8 cellular contexts compared by ENCODE assay signal in genomic region chr11:119206512-119207299, GRCh38. TPM values are rescaled to one million over a fixed set of nuclear protein-coding genes. Genes with fewer than 3 reads are reported as not detected.
A peak's percentile ranks its signal among the peaks of the same experiment; 100 is the strongest.
DNase-seq lines count a peak whose midpoint lies in the region; FAIRE-seq and TF ChIP-seq lines count a peak whose summit lies in the region.

No MANE protein-coding gene starts in this region.

- H3K36me3 Mint-ChIP-seq in activated T-helper 1 cell treated with anti-CD3 and anti-CD28 coated beads, Interleukin-12 subunit alpha, Interleukin-12 subunit beta, Interleukin-2, Interleukin-4 antibody, amounts not matched to agents 30 ng/mL and 10 ng/mL and 1 ng/mL, durations not matched to agents 14 hours and 24 hours and 36 hours (ENCODE audit: low read depth) = no peaks in the 10 kb centered on the region
- no peaks in the 10 kb centered on the region for H3K36me3 Mint-ChIP-seq in neural crest cell (ENCODE audit: low read depth)

- intact Hi-C loops in activated T-helper 1 cell treated with anti-CD3 and anti-CD28 coated beads, Interleukin-12 subunit alpha, Interleukin-12 subunit beta, Interleukin-2, Interleukin-4 antibody, amounts not matched to agents 30 ng/mL and 10 ng/mL and 1 ng/mL, durations not matched to agents 14 hours and 24 hours and 36 hours (cut with micrococcal nuclease) = loop anchor here (1.0 to 5.0 kb wide), 8 partner anchors 16 to 209 kb away; partner anchors contain the start of genes CENATAC, NLRX1, RNF26 and RPS25
- intact Hi-C loops in stomach (cut with DNase I; ENCODE audit: low total_unique reads) = no loop called here

- TF ChIP-seq CTCF in fibroblast of the aortic adventitia (IDR thresholded peaks at IDR 0.05; ENCODE audit: insufficient read depth, low read length) (no peak), neural crest cell (conservative IDR thresholded peaks at IDR 0.05) (no peak), stomach (IDR thresholded peaks at IDR 0.05) (no peak)

- H3K4me3 ChIP-seq in fibroblast of the aortic adventitia (ENCODE audit: low read depth, low read length) = peak overlapping the region; percentile 95
- H3K4me3 ChIP-seq in stomach = peak overlapping the region; percentile 84 to 96 (median 92)

- H3K27ac ChIP-seq in stomach = peak overlapping the region; percentile 94 to 99 (median 97)

- H3K27ac Mint-ChIP-seq in activated T-helper 1 cell treated with anti-CD3 and anti-CD28 coated beads, Interleukin-12 subunit alpha, Interleukin-12 subunit beta, Interleukin-2, Interleukin-4 antibody, amounts not matched to agents 30 ng/mL and 10 ng/mL and 1 ng/mL, durations not matched to agents 14 hours and 24 hours and 36 hours = peak overlapping the region; percentile 97
- H3K27ac Mint-ChIP-seq in neural crest cell (ENCODE audit: unreplicated experiment) = peak overlapping the region; percentile 94

- 0 to 2% (median 1%) methylated on average over 28 to 40 of the region's 40 CpGs for WGBS in stomach, 5 donors

- H3K9me3 Mint-ChIP-seq in activated T-helper 1 cell treated with anti-CD3 and anti-CD28 coated beads, Interleukin-12 subunit alpha, Interleukin-12 subunit beta, Interleukin-2, Interleukin-4 antibody, amounts not matched to agents 30 ng/mL and 10 ng/mL and 1 ng/mL, durations not matched to agents 14 hours and 24 hours and 36 hours = no peaks in the 10 kb centered on the region
- H3K9me3 Mint-ChIP-seq in neural crest cell = no peaks in the 10 kb centered on the region

- H3K27me3 Mint-ChIP-seq in activated T-helper 1 cell treated with anti-CD3 and anti-CD28 coated beads, Interleukin-12 subunit alpha, Interleukin-12 subunit beta, Interleukin-2, Interleukin-4 antibody, amounts not matched to agents 30 ng/mL and 10 ng/mL and 1 ng/mL, durations not matched to agents 14 hours and 24 hours and 36 hours (ENCODE audit: insufficient read depth) = no peaks in the 10 kb centered on the region
- H3K27me3 Mint-ChIP-seq in neural crest cell (ENCODE audit: low read depth) = no peaks in the 10 kb centered on the region

- no peak for TF ChIP-seq EP300 in stomach (IDR thresholded peaks at IDR 0.05)

- FAIRE-seq in H54 (lab: Jason Lieb, UNC) = peak; percentile 43

- H3K9me3 ChIP-seq in stomach = no peaks in the 10 kb centered on the region

- H3K4me3 Mint-ChIP-seq in activated T-helper 1 cell treated with anti-CD3 and anti-CD28 coated beads, Interleukin-12 subunit alpha, Interleukin-12 subunit beta, Interleukin-2, Interleukin-4 antibody, amounts not matched to agents 30 ng/mL and 10 ng/mL and 1 ng/mL, durations not matched to agents 14 hours and 24 hours and 36 hours = peak overlapping the region; percentile 98
- peak overlapping the region; percentile 99 for H3K4me3 Mint-ChIP-seq in neural crest cell

- no peaks in the 10 kb centered on the region for H3K36me3 ChIP-seq in stomach

- peaks cover 18 to 57% (median 40%) of the 10 kb centered on the region in 4 donors for H3K4me1 ChIP-seq in stomach

- TF ChIP-seq POLR2A in H54 (IDR thresholded peaks at IDR 0.05; ENCODE audit: low read depth, low read length) = no peak
- TF ChIP-seq POLR2A in stomach (IDR thresholded peaks at IDR 0.05) = no peak

- peaks cover 28% of the 10 kb centered on the region for H3K4me1 Mint-ChIP-seq in activated T-helper 1 cell treated with anti-CD3 and anti-CD28 coated beads, Interleukin-12 subunit alpha, Interleukin-12 subunit beta, Interleukin-2, Interleukin-4 antibody, amounts not matched to agents 30 ng/mL and 10 ng/mL and 1 ng/mL, durations not matched to agents 14 hours and 24 hours and 36 hours (ENCODE audit: low read depth)
- peaks cover 37% of the 10 kb centered on the region for H3K4me1 Mint-ChIP-seq in neural crest cell

- peak; percentile 41 for DNase-seq in EL
- peak; percentile 28 for DNase-seq in H54 (ENCODE audit: insufficient read length, low spot score)
- DNase-seq in NCI-H1105 (lab: John Stamatoyannopoulos, UW) = peak; percentile 50
- DNase-seq in activated T-helper 1 cell treated with anti-CD3 and anti-CD28 coated beads, Interleukin-12 subunit alpha, Interleukin-12 subunit beta, Interleukin-2, Interleukin-4 antibody, amounts not matched to agents 30 ng/mL and 10 ng/mL and 1 ng/mL, durations not matched to agents 14 hours and 24 hours and 36 hours (ENCODE audit: low spot score) = peak; percentile 41
- DNase-seq in fibroblast of the aortic adventitia (ENCODE audit: low read depth) = no peak
- peak; percentile 52 for DNase-seq in neural crest cell (ENCODE audit: low read depth, low spot score)
- DNase-seq in stomach = no peak
- no peak for DNase-seq in AG08395 (ENCODE audit: low spot score)

- no peaks in the 10 kb centered on the region for H3K27me3 ChIP-seq in stomach

RNA-seq across cellular contexts. Expression of gene CBL, which starts 0.6 kb away (rescaled TPM):
- 38.1 and 39.9 TPM in 2 replicates for total RNA-seq in activated T-helper 1 cell treated with anti-CD3 and anti-CD28 coated beads, Interleukin-12 subunit alpha, Interleukin-12 subunit beta, Interleukin-2, Interleukin-4 antibody, amounts not matched to agents 30 ng/mL and 10 ng/mL and 1 ng/mL, durations not matched to agents 14 hours and 24 hours and 36 hours
- 4.0 and 11.4 TPM in 2 replicates for total RNA-seq in fibroblast of the aortic adventitia (ENCODE audit: low replicate concordance)
- total RNA-seq in neural crest cell = 43.5 and 44.1 TPM in 2 replicates
- total RNA-seq in stomach = 10 to 100 TPM in 4 of 5 donors, 1 to 10 TPM in 1; 1.4 to 13.8 (median 11.7) TPM
- 1 to 10 TPM; 2.7 to 4.2 (median 3.0) TPM for polyA plus RNA-seq in stomach

RNA-seq across cellular contexts. Expression of gene NHERF4, which starts 21.4 kb away (rescaled TPM):
- 0.56 TPM in 1 of 2 replicates, not detected in the other for total RNA-seq in activated T-helper 1 cell treated with anti-CD3 and anti-CD28 coated beads, Interleukin-12 subunit alpha, Interleukin-12 subunit beta, Interleukin-2, Interleukin-4 antibody, amounts not matched to agents 30 ng/mL and 10 ng/mL and 1 ng/mL, durations not matched to agents 14 hours and 24 hours and 36 hours
- total RNA-seq in fibroblast of the aortic adventitia (ENCODE audit: low replicate concordance) = not detected in 2 replicates
- total RNA-seq in neural crest cell = 0.14 and 0.42 TPM in 2 replicates
- total RNA-seq in stomach = 100 to 1,000 TPM in 1 of 5 donors, 10 to 100 TPM in 1, 1 to 10 TPM in 2, not detected in 1; 3.3 to 130 (median 9.5) TPM
- polyA plus RNA-seq in stomach = 1 to 10 TPM in 2 of 3 donors, under 1 TPM in 1; 0.13 to 2.4 (median 2.1) TPM

RNA-seq across cellular contexts. Expression of gene NLRX1, which starts 38.2 kb away (rescaled TPM):
- total RNA-seq in activated T-helper 1 cell treated with anti-CD3 and anti-CD28 coated beads, Interleukin-12 subunit alpha, Interleukin-12 subunit beta, Interleukin-2, Interleukin-4 antibody, amounts not matched to agents 30 ng/mL and 10 ng/mL and 1 ng/mL, durations not matched to agents 14 hours and 24 hours and 36 hours = 24.1 and 29.5 TPM in 2 replicates
- total RNA-seq in fibroblast of the aortic adventitia (ENCODE audit: low replicate concordance) (16.5 and 18.3 TPM in 2 replicates), neural crest cell (9.1 and 9.3 TPM in 2 replicates), stomach (100 to 1,000 TPM in 1 of 5 donors, 10 to 100 TPM in 3, 1 to 10 TPM in 1; 7.0 to 101 (median 17.9) TPM)
- polyA plus RNA-seq in stomach = 10 to 100 TPM in 1 of 3 donors, 1 to 10 TPM in 2; 3.8 to 10.4 (median 4.8) TPM

RNA-seq across cellular contexts. Expression of gene ABCG4, which starts 57.9 kb away (rescaled TPM):
- 0.07 TPM in 1 of 2 replicates, not detected in the other for total RNA-seq in activated T-helper 1 cell treated with anti-CD3 and anti-CD28 coated beads, Interleukin-12 subunit alpha, Interleukin-12 subunit beta, Interleukin-2, Interleukin-4 antibody, amounts not matched to agents 30 ng/mL and 10 ng/mL and 1 ng/mL, durations not matched to agents 14 hours and 24 hours and 36 hours
- 0.08 TPM in 1 of 2 replicates, not detected in the other for total RNA-seq in fibroblast of the aortic adventitia (ENCODE audit: low replicate concordance)
- 3.1 and 3.3 TPM in 2 replicates for total RNA-seq in neural crest cell
- total RNA-seq in stomach = under 1 TPM in 1 of 5 donors, not detected in 4; 0.37 TPM
- under 1 TPM in 2 of 3 donors, not detected in 1; 0.06 to 0.10 TPM for polyA plus RNA-seq in stomach

Comparison
In these comparisons a context has a peak if more than half of its experiments do, and no peak if none do; other contexts are left out.
1. DNase-seq: peak in EL (single experiment), H54 (single experiment), NCI-H1105 (single experiment), activated T-helper 1 cell treated with anti-CD3 and anti-CD28 coated beads, Interleukin-12 subunit alpha, Interleukin-12 subunit beta, Interleukin-2, Interleukin-4 antibody, amounts not matched to agents 30 ng/mL and 10 ng/mL and 1 ng/mL, durations not matched to agents 14 hours and 24 hours and 36 hours (single experiment) and neural crest cell (single experiment); none in fibroblast of the aortic adventitia (single experiment), stomach (single experiment) and AG08395 (single experiment).